8 cellular contexts compared by ENCODE assay signal in the genomic region with DNA sequence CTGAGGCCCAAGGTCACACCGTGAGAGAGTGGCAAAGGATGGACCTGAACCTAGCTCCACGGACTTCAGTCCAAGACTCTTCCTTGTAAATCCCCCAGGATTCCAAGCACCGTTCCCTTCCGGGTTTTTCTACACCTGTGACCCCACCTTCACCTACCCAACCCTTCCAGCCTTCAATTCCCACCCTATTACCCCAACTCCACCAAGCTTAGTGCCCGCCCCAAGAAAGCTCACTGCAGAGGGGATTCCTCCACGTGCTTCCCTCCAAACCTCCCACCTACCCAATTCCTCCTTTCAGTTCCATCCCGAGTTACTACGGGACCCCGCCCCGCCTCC. TPM values are rescaled to one million over a fixed set of nuclear protein-coding genes. Genes with fewer than 3 reads are reported as not detected.
DNase-seq lines count a peak whose midpoint lies in the region; ATAC-seq, FAIRE-seq and TF ChIP-seq lines count a peak whose summit lies in the region.

No MANE protein-coding gene starts in this region.

- no peak for ATAC-seq in stimulated activated naive CD8-positive, alpha-beta T cell treated with anti-CD3 and anti-CD28 coated beads, Interleukin-15, Interleukin-2, amounts not matched to agents 100 U/mL and 50 U/mL, for 24 hours
- ATAC-seq in lung (ENCODE audit: insufficient read depth, low FRiP score): no peak

- TF ChIP-seq CTCF in cardiac fibroblast (IDR thresholded peaks at IDR 0.05; ENCODE audit: low read depth, low read length) (no peak), lung (IDR thresholded peaks at IDR 0.05; ENCODE audit: control extremely low read depth, extremely low read depth) (no peak)

- H3K9me3 Mint-ChIP-seq in stimulated activated naive CD8-positive, alpha-beta T cell treated with anti-CD3 and anti-CD28 coated beads, Interleukin-15, Interleukin-2, amounts not matched to agents 100 ng/mL and 50 ng/mL, for 24 hours: no peaks in the 10 kb centered on the region

- H3K27me3 Mint-ChIP-seq in stimulated activated naive CD8-positive, alpha-beta T cell treated with anti-CD3 and anti-CD28 coated beads, Interleukin-15, Interleukin-2, amounts not matched to agents 100 ng/mL and 50 ng/mL, for 24 hours: no peaks in the 10 kb centered on the region

- H3K36me3 Mint-ChIP-seq in stimulated activated naive CD8-positive, alpha-beta T cell treated with anti-CD3 and anti-CD28 coated beads, Interleukin-15, Interleukin-2, amounts not matched to agents 100 ng/mL and 50 ng/mL, for 24 hours (ENCODE audit: low read depth): peaks cover 49% of the 10 kb centered on the region

- H3K27me3 ChIP-seq in lung (ENCODE audit: control insufficient read depth, insufficient read depth): no peaks in the 10 kb centered on the region

- peaks cover 0 to 13% of the 10 kb centered on the region in 2 donors for H3K36me3 ChIP-seq in lung (ENCODE audit: control insufficient read depth in 2 of 2, insufficient read depth in 2 of 2, low read length in 2 of 2)

- DNase-seq in stimulated activated naive CD8-positive, alpha-beta T cell treated with anti-CD3 and anti-CD28 coated beads, Interleukin-15, Interleukin-2, amounts not matched to agents 100 U/mL and 50 U/mL, for 24 hours: no peak
- DNase-seq in NCI-H2171 (lab: John Stamatoyannopoulos, UW) (peak; percentile 27), cardiac fibroblast (ENCODE audit: low read depth in 2 of 2) (no peak), lung (ENCODE audit: low spot score) (no peak), urothelium cell line (ENCODE audit: low spot score) (peak; percentile 28), NCI-H2107 treated with DMSO at 0.1 percent for 48 hours (lab: John Stamatoyannopoulos, UW; ENCODE audit: unreplicated experiment) (no peak)
- no peak for DNase-seq in NK-92 treated with Interleukin-12 subunit alpha and Interleukin-12 subunit beta, amount 100 ng/mL, for 24 hours (lab: John Stamatoyannopoulos, UW)

- H3K27ac ChIP-seq in lung (ENCODE audit: low read depth in 1 of 2, low read length in 1 of 2): peak overlapping the region; percentile 95 to 97

- peaks cover 0 to under 1% of the 10 kb centered on the region in 2 donors for H3K9me3 ChIP-seq in lung (ENCODE audit: control insufficient read depth in 2 of 2, insufficient read depth in 1 of 2, low read length in 1 of 2)

- H3K4me3 ChIP-seq in cardiac fibroblast (replicated peaks in 1 of 2; ENCODE audit: low read depth in 2 of 2, low read length in 2 of 2) (peak overlapping the region; percentile 87 to 90), lung (peak overlapping the region; percentile 97)

- H3K4me1 ChIP-seq in lung (ENCODE audit: control insufficient read depth in 2 of 2, insufficient read depth in 2 of 2, low read length in 2 of 2): peaks cover 0 to 6% of the 10 kb centered on the region in 2 donors

- peak overlapping the region; percentile 98 for H3K27ac Mint-ChIP-seq in stimulated activated naive CD8-positive, alpha-beta T cell treated with anti-CD3 and anti-CD28 coated beads, Interleukin-15, Interleukin-2, amounts not matched to agents 100 ng/mL and 50 ng/mL, for 24 hours

- no peak for FAIRE-seq in urothelium cell line (lab: Jason Lieb, UNC)

- H3K4me1 Mint-ChIP-seq in stimulated activated naive CD8-positive, alpha-beta T cell treated with anti-CD3 and anti-CD28 coated beads, Interleukin-15, Interleukin-2, amounts not matched to agents 100 ng/mL and 50 ng/mL, for 24 hours (ENCODE audit: low read depth): peaks cover 46% of the 10 kb centered on the region

- peak overlapping the region; percentile 96 for H3K4me3 Mint-ChIP-seq in stimulated activated naive CD8-positive, alpha-beta T cell treated with anti-CD3 and anti-CD28 coated beads, Interleukin-15, Interleukin-2, amounts not matched to agents 100 ng/mL and 50 ng/mL, for 24 hours

- WGBS in lung, 2 donors: 0 to 1% methylated on average over 10 of the region's 10 CpGs

RNA-seq across cellular contexts. Expression of a gene that starts 0.5 kb away (rescaled TPM):
- total RNA-seq in lung: 10 to 100 TPM; 37.3 to 68.4 TPM
- polyA plus RNA-seq in lung: 10 to 100 TPM; 40.0 to 42.8 TPM

RNA-seq across cellular contexts. Expression of a gene that starts 2.0 kb away (rescaled TPM):
- total RNA-seq in lung: 1 to 10 TPM; 4.5 to 4.7 TPM
- polyA plus RNA-seq in lung: 1 to 10 TPM; 2.5 to 4.6 TPM

RNA-seq across cellular contexts. Expression of a gene that starts 13.4 kb away (rescaled TPM):
- total RNA-seq in lung: 10 to 100 TPM; 30.1 to 71.0 TPM
- 10 to 100 TPM; 48.2 to 75.8 TPM for polyA plus RNA-seq in lung

RNA-seq across cellular contexts. Expression of a gene that starts 17.0 kb away (rescaled TPM):
- not detected for total RNA-seq in lung
- polyA plus RNA-seq in lung: not detected

RNA-seq across cellular contexts. Expression of a gene that starts 34.3 kb away (rescaled TPM):
- total RNA-seq in lung: 1 to 10 TPM; 1.3 to 3.0 TPM
- polyA plus RNA-seq in lung: 1 to 10 TPM; 1.7 to 2.6 TPM

Comparison
In these comparisons a context has a peak if more than half of its experiments do, and no peak if none do; other contexts are left out.
1. DNase-seq: peak in NCI-H2171 (single experiment) and urothelium cell line (single experiment); none in stimulated activated naive CD8-positive, alpha-beta T cell treated with anti-CD3 and anti-CD28 coated beads, Interleukin-15, Interleukin-2, amounts not matched to agents 100 U/mL and 50 U/mL, for 24 hours (single experiment), cardiac fibroblast (0 of 2), lung (single experiment), NCI-H2107 treated with DMSO at 0.1 percent for 48 hours (single experiment) and NK-92 treated with Interleukin-12 subunit alpha and Interleukin-12 subunit beta, amount 100 ng/mL, for 24 hours (single experiment).